In genomic region chr5:179819296-179820126, GRCh38 we compare ENCODE assay signal across 1 cellular context.
TF ChIP-seq lines count a peak whose summit lies in the region.

No MANE protein-coding gene starts in this region.

TF ChIP-seq in HepG2, 621 proteins besides CTCF, POLR2A, EP300 and RAD21 (continued from another document and continues in another):
- TF ChIP-seq, protein P1, sequence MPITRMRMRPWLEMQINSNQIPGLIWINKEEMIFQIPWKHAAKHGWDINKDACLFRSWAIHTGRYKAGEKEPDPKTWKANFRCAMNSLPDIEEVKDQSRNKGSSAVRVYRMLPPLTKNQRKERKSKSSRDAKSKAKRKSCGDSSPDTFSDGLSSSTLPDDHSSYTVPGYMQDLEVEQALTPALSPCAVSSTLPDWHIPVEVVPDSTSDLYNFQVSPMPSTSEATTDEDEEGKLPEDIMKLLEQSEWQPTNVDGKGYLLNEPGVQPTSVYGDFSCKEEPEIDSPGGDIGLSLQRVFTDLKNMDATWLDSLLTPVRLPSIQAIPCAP (CRISPR knock-in tag; IDR thresholded peaks at IDR 0.05; ENCODE audit: low read depth): 0 out of 2 replicates have a peak, but pooled peaks have one; percentile 2
- TF ChIP-seq JARID2 (CRISPR knock-in tag; IDR thresholded peaks at IDR 0.05; ENCODE audit: insufficient replicate concordance) (no peak), ZNF746 (CRISPR knock-in tag; IDR thresholded peaks at IDR 0.05) (no peak), CENPX (CRISPR knock-in tag; IDR thresholded peaks at IDR 0.05) (no peak), ELF1 (CRISPR knock-in tag; IDR thresholded peaks at IDR 0.05) (no peak), KDM4B (CRISPR knock-in tag; IDR thresholded peaks at IDR 0.05) (0 out of 2 replicates have a peak, but pooled peaks have one; percentile 71), ZBED4 (CRISPR knock-in tag; IDR thresholded peaks at IDR 0.05; ENCODE audit: borderline replicate concordance) (0 out of 2 replicates have a peak, but pooled peaks have one; percentile 66), ZNF501 (CRISPR knock-in tag; IDR thresholded peaks at IDR 0.05) (no peak), FOXC1 (CRISPR knock-in tag; IDR thresholded peaks at IDR 0.05; ENCODE audit: borderline replicate concordance) (peak; percentile 71; the same call in 1 of the 2 replicates), NFYC (CRISPR knock-in tag; IDR thresholded peaks at IDR 0.05) (0 out of 2 replicates have a peak, but pooled peaks have one; percentile 18), ZBTB42 (CRISPR knock-in tag; IDR thresholded peaks at IDR 0.05) (no peak), ZSCAN20 (CRISPR knock-in tag; IDR thresholded peaks at IDR 0.05; ENCODE audit: borderline replicate concordance) (no peak; the same call in 1 of the 2 replicates), ZNF768 (CRISPR knock-in tag; IDR thresholded peaks at IDR 0.05) (no peak), TBP (CRISPR knock-in tag; IDR thresholded peaks at IDR 0.05) (no peak), ZNF224 (CRISPR knock-in tag; IDR thresholded peaks at IDR 0.05) (no peak), NFE2L1 (CRISPR knock-in tag; IDR thresholded peaks at IDR 0.05; ENCODE audit: borderline replicate concordance) (peak; percentile 92; the same call in 1 of the 2 replicates), NFYB (CRISPR knock-in tag; IDR thresholded peaks at IDR 0.05) (no peak), NFE2 (CRISPR knock-in tag; IDR thresholded peaks at IDR 0.05) (peak; percentile 91), ZNF232 (CRISPR knock-in tag; IDR thresholded peaks at IDR 0.05; ENCODE audit: borderline replicate concordance) (peak; percentile 90), ZFP1 (CRISPR knock-in tag; IDR thresholded peaks at IDR 0.05) (no peak), CBX5 (CRISPR knock-in tag; IDR thresholded peaks at IDR 0.05; ENCODE audit: borderline replicate concordance) (peak; percentile 69; the same call in 1 of the 2 replicates), CCAR2 (optimal IDR thresholded peaks at IDR 0.05; ENCODE audit: low read depth, low read length) (no peak), NONO (IDR thresholded peaks at IDR 0.05) (no peak), NONO (CRISPR knock-in tag; conservative IDR thresholded peaks at IDR 0.05) (0 out of 2 replicates have a peak, but pooled peaks have one; percentile 9), CREB1 (IDR thresholded peaks at IDR 0.05) (no peak), CREB1 (CRISPR knock-in tag; IDR thresholded peaks at IDR 0.05) (no peak), PHF20 (CRISPR knock-in tag; IDR thresholded peaks at IDR 0.05) (no peak), ZNF234 (CRISPR knock-in tag; conservative IDR thresholded peaks at IDR 0.05) (no peak), POLR2AphosphoS5 (IDR thresholded peaks at IDR 0.05; ENCODE audit: low read depth, low read length) (no peak), ISX (CRISPR knock-in tag; conservative IDR thresholded peaks at IDR 0.05) (no peak), ZNF563 (CRISPR knock-in tag; IDR thresholded peaks at IDR 0.05) (peak; percentile 7; the same call in 1 of the 2 replicates), NR2F6 (IDR thresholded peaks at IDR 0.05) (no peak), NR2F6 (CRISPR knock-in tag; IDR thresholded peaks at IDR 0.05) (0 out of 2 replicates have a peak, but pooled peaks have one; percentile 40), ZNF468 (CRISPR knock-in tag; IDR thresholded peaks at IDR 0.05) (no peak), ZNF253 (CRISPR knock-in tag; IDR thresholded peaks at IDR 0.05; ENCODE audit: borderline replicate concordance) (no peak; the same call in 1 of the 2 replicates), NCOA5 (CRISPR knock-in tag; IDR thresholded peaks at IDR 0.05) (peak; percentile 88; the same call in 1 of the 2 replicates), ZNF12 (CRISPR knock-in tag; IDR thresholded peaks at IDR 0.05) (no peak), JDP2 (CRISPR knock-in tag; IDR thresholded peaks at IDR 0.05; ENCODE audit: borderline replicate concordance) (no peak), PHF5A (CRISPR knock-in tag; IDR thresholded peaks at IDR 0.05; ENCODE audit: low read depth, unreplicated experiment) (no peak), ATF7 (IDR thresholded peaks at IDR 0.05) (no peak), ATF7 (CRISPR knock-in tag; IDR thresholded peaks at IDR 0.05) (no peak; the same call in 1 of the 2 replicates), TIGD3 (CRISPR knock-in tag; IDR thresholded peaks at IDR 0.05; ENCODE audit: borderline replicate concordance) (no peak; the same call in 1 of the 2 replicates), SOX5 (CRISPR knock-in tag; IDR thresholded peaks at IDR 0.05; ENCODE audit: borderline replicate concordance) (peak; percentile 29; the same call in 1 of the 2 replicates), NCOA1 (CRISPR knock-in tag; IDR thresholded peaks at IDR 0.05) (no peak), ZMAT3 (CRISPR knock-in tag; conservative IDR thresholded peaks at IDR 0.05) (peak; percentile 70; the same call in 1 of the 2 replicates), RBM39 (IDR thresholded peaks at IDR 0.05; ENCODE audit: low read depth, low read length, poor library complexity, severe bottlenecking) (no peak), STAT5B (CRISPR knock-in tag; IDR thresholded peaks at IDR 0.05) (no peak)
- TF ChIP-seq, protein P2, sequence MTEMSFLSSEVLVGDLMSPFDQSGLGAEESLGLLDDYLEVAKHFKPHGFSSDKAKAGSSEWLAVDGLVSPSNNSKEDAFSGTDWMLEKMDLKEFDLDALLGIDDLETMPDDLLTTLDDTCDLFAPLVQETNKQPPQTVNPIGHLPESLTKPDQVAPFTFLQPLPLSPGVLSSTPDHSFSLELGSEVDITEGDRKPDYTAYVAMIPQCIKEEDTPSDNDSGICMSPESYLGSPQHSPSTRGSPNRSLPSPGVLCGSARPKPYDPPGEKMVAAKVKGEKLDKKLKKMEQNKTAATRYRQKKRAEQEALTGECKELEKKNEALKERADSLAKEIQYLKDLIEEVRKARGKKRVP (CRISPR knock-in tag; IDR thresholded peaks at IDR 0.05): no peak
- TF ChIP-seq, protein P3, sequence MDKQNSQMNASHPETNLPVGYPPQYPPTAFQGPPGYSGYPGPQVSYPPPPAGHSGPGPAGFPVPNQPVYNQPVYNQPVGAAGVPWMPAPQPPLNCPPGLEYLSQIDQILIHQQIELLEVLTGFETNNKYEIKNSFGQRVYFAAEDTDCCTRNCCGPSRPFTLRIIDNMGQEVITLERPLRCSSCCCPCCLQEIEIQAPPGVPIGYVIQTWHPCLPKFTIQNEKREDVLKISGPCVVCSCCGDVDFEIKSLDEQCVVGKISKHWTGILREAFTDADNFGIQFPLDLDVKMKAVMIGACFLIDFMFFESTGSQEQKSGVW (CRISPR knock-in tag; IDR thresholded peaks at IDR 0.05; ENCODE audit: borderline replicate concordance): no peak
- TF ChIP-seq, protein P4, sequence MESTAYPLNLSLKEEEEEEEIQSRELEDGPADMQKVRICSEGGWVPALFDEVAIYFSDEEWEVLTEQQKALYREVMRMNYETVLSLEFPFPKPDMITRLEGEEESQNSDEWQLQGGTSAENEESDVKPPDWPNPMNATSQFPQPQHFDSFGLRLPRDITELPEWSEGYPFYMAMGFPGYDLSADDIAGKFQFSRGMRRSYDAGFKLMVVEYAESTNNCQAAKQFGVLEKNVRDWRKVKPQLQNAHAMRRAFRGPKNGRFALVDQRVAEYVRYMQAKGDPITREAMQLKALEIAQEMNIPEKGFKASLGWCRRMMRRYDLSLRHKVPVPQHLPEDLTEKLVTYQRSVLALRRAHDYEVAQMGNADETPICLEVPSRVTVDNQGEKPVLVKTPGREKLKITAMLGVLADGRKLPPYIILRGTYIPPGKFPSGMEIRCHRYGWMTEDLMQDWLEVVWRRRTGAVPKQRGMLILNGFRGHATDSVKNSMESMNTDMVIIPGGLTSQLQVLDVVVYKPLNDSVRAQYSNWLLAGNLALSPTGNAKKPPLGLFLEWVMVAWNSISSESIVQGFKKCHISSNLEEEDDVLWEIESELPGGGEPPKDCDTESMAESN (CRISPR knock-in tag; conservative IDR thresholded peaks at IDR 0.05): no peak
- TF ChIP-seq, protein P5, sequence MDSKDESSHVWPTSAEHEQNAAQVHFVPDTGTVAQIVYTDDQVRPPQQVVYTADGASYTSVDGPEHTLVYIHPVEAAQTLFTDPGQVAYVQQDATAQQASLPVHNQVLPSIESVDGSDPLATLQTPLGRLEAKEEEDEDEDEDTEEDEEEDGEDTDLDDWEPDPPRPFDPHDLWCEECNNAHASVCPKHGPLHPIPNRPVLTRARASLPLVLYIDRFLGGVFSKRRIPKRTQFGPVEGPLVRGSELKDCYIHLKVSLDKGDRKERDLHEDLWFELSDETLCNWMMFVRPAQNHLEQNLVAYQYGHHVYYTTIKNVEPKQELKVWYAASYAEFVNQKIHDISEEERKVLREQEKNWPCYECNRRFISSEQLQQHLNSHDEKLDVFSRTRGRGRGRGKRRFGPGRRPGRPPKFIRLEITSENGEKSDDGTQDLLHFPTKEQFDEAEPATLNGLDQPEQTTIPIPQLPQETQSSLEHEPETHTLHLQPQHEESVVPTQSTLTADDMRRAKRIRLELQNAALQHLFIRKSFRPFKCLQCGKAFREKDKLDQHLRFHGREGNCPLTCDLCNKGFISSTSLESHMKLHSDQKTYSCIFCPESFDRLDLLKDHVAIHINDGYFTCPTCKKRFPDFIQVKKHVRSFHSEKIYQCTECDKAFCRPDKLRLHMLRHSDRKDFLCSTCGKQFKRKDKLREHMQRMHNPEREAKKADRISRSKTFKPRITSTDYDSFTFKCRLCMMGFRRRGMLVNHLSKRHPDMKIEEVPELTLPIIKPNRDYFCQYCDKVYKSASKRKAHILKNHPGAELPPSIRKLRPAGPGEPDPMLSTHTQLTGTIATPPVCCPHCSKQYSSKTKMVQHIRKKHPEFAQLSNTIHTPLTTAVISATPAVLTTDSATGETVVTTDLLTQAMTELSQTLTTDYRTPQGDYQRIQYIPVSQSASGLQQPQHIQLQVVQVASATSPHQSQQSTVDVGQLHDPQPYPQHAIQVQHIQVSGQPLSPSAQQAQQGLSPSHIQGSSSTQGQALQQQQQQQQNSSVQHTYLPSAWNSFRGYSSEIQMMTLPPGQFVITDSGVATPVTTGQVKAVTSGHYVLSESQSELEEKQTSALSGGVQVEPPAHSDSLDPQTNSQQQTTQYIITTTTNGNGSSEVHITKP (CRISPR knock-in tag; IDR thresholded peaks at IDR 0.05; ENCODE audit: low read depth): no peak
- TF ChIP-seq, protein P6, sequence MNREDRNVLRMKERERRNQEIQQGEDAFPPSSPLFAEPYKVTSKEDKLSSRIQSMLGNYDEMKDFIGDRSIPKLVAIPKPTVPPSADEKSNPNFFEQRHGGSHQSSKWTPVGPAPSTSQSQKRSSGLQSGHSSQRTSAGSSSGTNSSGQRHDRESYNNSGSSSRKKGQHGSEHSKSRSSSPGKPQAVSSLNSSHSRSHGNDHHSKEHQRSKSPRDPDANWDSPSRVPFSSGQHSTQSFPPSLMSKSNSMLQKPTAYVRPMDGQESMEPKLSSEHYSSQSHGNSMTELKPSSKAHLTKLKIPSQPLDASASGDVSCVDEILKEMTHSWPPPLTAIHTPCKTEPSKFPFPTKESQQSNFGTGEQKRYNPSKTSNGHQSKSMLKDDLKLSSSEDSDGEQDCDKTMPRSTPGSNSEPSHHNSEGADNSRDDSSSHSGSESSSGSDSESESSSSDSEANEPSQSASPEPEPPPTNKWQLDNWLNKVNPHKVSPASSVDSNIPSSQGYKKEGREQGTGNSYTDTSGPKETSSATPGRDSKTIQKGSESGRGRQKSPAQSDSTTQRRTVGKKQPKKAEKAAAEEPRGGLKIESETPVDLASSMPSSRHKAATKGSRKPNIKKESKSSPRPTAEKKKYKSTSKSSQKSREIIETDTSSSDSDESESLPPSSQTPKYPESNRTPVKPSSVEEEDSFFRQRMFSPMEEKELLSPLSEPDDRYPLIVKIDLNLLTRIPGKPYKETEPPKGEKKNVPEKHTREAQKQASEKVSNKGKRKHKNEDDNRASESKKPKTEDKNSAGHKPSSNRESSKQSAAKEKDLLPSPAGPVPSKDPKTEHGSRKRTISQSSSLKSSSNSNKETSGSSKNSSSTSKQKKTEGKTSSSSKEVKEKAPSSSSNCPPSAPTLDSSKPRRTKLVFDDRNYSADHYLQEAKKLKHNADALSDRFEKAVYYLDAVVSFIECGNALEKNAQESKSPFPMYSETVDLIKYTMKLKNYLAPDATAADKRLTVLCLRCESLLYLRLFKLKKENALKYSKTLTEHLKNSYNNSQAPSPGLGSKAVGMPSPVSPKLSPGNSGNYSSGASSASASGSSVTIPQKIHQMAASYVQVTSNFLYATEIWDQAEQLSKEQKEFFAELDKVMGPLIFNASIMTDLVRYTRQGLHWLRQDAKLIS (CRISPR knock-in tag; IDR thresholded peaks at IDR 0.05): no peak
- TF ChIP-seq, protein P7, sequence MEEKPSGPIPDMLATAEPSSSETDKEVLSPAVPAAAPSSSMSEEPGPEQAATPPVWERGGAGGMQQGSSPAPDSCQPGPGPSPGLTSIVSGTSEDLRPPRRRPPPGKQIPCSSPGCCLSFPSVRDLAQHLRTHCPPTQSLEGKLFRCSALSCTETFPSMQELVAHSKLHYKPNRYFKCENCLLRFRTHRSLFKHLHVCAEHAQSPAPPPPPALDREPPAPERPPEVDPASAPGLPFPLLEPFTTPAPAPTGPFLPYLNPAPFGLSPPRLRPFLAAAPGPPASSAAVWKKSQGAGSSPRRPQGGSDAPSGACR (CRISPR knock-in tag; IDR thresholded peaks at IDR 0.05): no peak; the same call in 1 of the 2 replicates
